Comparison of ENCODE assay signal across 8 cellular contexts in the genomic region with DNA sequence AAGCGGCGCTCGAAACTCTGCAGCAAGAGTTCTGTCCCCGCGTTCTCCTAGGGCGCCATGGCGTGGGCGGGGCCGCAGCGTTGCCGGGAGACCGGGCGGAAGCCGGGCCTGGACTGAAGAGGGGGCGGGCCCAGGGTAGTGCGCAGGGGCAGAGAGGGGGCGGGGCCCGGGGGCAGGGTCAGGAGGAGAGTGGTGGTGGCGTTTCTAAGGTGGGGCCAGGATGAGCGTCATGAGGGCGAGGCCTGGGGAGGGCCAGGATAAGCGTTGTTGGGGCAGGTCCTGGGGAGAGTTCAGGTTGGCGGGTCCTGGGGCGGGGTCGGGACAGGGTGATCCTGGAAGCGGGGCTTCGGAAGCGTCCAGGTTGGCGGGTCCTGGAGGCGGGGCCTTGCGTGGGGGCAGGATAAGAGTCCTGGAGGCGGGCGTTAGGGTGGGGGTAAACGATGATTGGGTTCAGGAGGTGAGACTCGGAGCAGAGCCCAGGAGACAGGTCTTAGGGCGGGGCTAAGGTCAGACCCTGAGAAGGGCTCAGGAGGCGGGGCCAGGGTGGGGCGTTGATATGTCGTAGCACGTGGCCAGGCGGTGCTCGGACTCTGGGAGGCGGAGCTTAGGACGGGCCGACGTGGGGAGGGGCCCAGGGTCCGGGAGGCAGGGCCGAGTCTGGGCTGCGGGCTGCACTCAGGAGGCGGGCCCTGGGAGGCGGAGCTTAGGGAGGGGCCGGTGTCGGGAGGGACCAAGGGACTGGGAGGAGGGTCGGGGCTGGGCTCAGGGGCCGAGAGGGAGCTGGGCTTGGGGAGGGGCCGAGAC.
DNase-seq lines count a peak whose midpoint lies in the region; ATAC-seq and TF ChIP-seq lines count a peak whose summit lies in the region.
"Not testable (repeated sequence)": the region's sequence is repeated elsewhere in the genome, so short reads cannot be mapped to it uniquely, and the experiment has no call there.

No MANE protein-coding gene starts in this region.

- 0 to 1% methylated on average over 53 to 55 of the region's 56 CpGs for WGBS in lower leg skin, 2 donors

- peaks cover 14% of the 10 kb centered on the region for H3K4me1 Mint-ChIP-seq in CD14-positive monocyte
- H3K4me1 Mint-ChIP-seq in activated CD4-positive, alpha-beta memory T cell treated with anti-CD3 and anti-CD28 coated beads, Interleukin-2, amount 10 ng/mL, durations not matched to agents 7 days and 5 days, result peaks cover 27% of the 10 kb centered on the region

- not testable (repeated sequence) for TF ChIP-seq POLR2A in lower leg skin (IDR thresholded peaks at IDR 0.05)

- H3K27ac Mint-ChIP-seq in CD14-positive monocyte, result peak overlapping the region; percentile 94 to 99 (median 97)
- peak overlapping the region; percentile 87 for H3K27ac Mint-ChIP-seq in activated CD4-positive, alpha-beta memory T cell treated with anti-CD3 and anti-CD28 coated beads, Interleukin-2, amount 10 ng/mL, durations not matched to agents 7 days and 5 days

- DNase-seq in CD14-positive monocyte (ENCODE audit: low spot score) (peak; percentile 98), NCI-H774 (lab: John Stamatoyannopoulos, UW) (peak; percentile 99), dorsolateral prefrontal cortex (peak; percentile 94 to 98 (median 96)), lower leg skin (ENCODE audit: low spot score in 2 of 2) (peak; percentile 100)
- DNase-seq in activated CD4-positive, alpha-beta memory T cell treated with anti-CD3 and anti-CD28 coated beads, Interleukin-2, amount 10 ng/mL, durations not matched to agents 7 days and 5 days, result peak; percentile 98
- peak; percentile 98 to 99 for DNase-seq in stimulated activated CD4-positive, alpha-beta T cell treated with anti-CD3 and anti-CD28 coated beads, Interleukin-4, amount 100 ng/mL, for 48 hours (ENCODE audit: low read depth in 2 of 2)

- peak overlapping the region; percentile 83 to 93 for H3K4me3 Mint-ChIP-seq in CD14-positive monocyte
- H3K4me3 Mint-ChIP-seq in activated CD4-positive, alpha-beta memory T cell treated with anti-CD3 and anti-CD28 coated beads, Interleukin-2, amount 10 ng/mL, durations not matched to agents 7 days and 5 days, result peak overlapping the region; percentile 86

- not testable (repeated sequence) for H3K9me3 Mint-ChIP-seq in CD14-positive monocyte; activated CD4-positive, alpha-beta memory T cell treated with anti-CD3 and anti-CD28 coated beads, Interleukin-2, amount 10 ng/mL, durations not matched to agents 7 days and 5 days

- intact Hi-C loops in CD14-positive monocyte (cut with micrococcal nuclease); dorsolateral prefrontal cortex (cut with DNase I); lower leg skin (cut with DNase I; ENCODE audit: low total_unique reads): not testable (repeated sequence)

- peak overlapping the region in 44 of 59 donors; percentile 14 to 87 (median 74) for H3K27ac ChIP-seq in dorsolateral prefrontal cortex

- H3K27me3 Mint-ChIP-seq in CD14-positive monocyte (ENCODE audit: low read depth in 3 of 3), result peaks cover 6 to 33% (median 15%) of the 10 kb centered on the region in 3 donors
- not testable (repeated sequence) for H3K27me3 Mint-ChIP-seq in activated CD4-positive, alpha-beta memory T cell treated with anti-CD3 and anti-CD28 coated beads, Interleukin-2, amount 10 ng/mL, durations not matched to agents 7 days and 5 days

- ATAC-seq in GM19438 (IDR thresholded peaks at IDR 0.05; ENCODE audit: low read depth, unreplicated experiment) (peak; percentile 99), HG03571 (IDR thresholded peaks at IDR 0.05; ENCODE audit: unreplicated experiment) (peak; percentile 100)

- H3K4me3 ChIP-seq in dorsolateral prefrontal cortex (peak overlapping the region; percentile 46 to 84 (median 71)), lower leg skin (ENCODE audit: low read depth, poor library complexity, severe bottlenecking) (peak overlapping the region; percentile 66)

- H3K27me3 ChIP-seq in dorsolateral prefrontal cortex, result not testable (repeated sequence)

- POLR2A ChIA-PET in activated CD4-positive, alpha-beta memory T cell treated with anti-CD3 and anti-CD28 coated beads, Interleukin-2, amount 10 ng/mL, durations not matched to agents 7 days and 5 days (lab: Charles Lee), result interaction anchor here (1.2 kb wide), 1 partner anchor 334 kb away, joined by 3 read pairs; a partner anchor contains a TSS

- CTCF ChIA-PET in activated CD4-positive, alpha-beta memory T cell treated with anti-CD3 and anti-CD28 coated beads, Interleukin-2, amount 10 ng/mL, durations not matched to agents 7 days and 5 days (lab: Charles Lee), result interaction anchor here (1.2 kb wide), 1 partner anchor 12 kb away, joined by 3 read pairs; no protein-coding TSS in a partner anchor

- not testable (repeated sequence) for H3K36me3 Mint-ChIP-seq in CD14-positive monocyte; activated CD4-positive, alpha-beta memory T cell treated with anti-CD3 and anti-CD28 coated beads, Interleukin-2, amount 10 ng/mL, durations not matched to agents 7 days and 5 days (ENCODE audit: low read depth)

- not testable (repeated sequence) for TF ChIP-seq CTCF in CD14-positive monocyte (IDR thresholded peaks at IDR 0.05); lower leg skin (IDR thresholded peaks at IDR 0.05)
- TF ChIP-seq CTCF in dorsolateral prefrontal cortex (IDR thresholded peaks at IDR 0.05 in 54 of 56, conservative IDR thresholded peaks at IDR 0.05 in 2 of 56; ENCODE audit: low read depth in 1 of 56, partially characterized antibody in 56 of 56), result peak in 1 of 56 donors; percentile 15

Comparison
In these comparisons a context has a peak if more than half of its experiments do, and no peak if none do; other contexts are left out.
1. Peak in every context shown above with its lines: DNase-seq, ATAC-seq, H3K4me3 ChIP-seq and H3K27ac ChIP-seq.